ENCODE assay signal across 1 cellular context in genomic region chrX:153774576-153775292, GRCh38.
TF ChIP-seq lines count a peak whose summit lies in the region.

No MANE protein-coding gene starts in this region.

TF ChIP-seq in HepG2, 621 proteins besides CTCF, POLR2A, EP300 and RAD21:
- TF ChIP-seq ZNF800 (CRISPR knock-in tag; IDR thresholded peaks at IDR 0.05) (no peak), MXD3 (CRISPR knock-in tag; IDR thresholded peaks at IDR 0.05) (no peak), CCDC6 (CRISPR knock-in tag; IDR thresholded peaks at IDR 0.05) (no peak), PAXIP1 (CRISPR knock-in tag; conservative IDR thresholded peaks at IDR 0.05) (no peak), ZNF616 (CRISPR knock-in tag; IDR thresholded peaks at IDR 0.05; ENCODE audit: low read depth) (no peak)
